ENCODE assay signal across 34 cellular contexts in the genomic region with DNA sequence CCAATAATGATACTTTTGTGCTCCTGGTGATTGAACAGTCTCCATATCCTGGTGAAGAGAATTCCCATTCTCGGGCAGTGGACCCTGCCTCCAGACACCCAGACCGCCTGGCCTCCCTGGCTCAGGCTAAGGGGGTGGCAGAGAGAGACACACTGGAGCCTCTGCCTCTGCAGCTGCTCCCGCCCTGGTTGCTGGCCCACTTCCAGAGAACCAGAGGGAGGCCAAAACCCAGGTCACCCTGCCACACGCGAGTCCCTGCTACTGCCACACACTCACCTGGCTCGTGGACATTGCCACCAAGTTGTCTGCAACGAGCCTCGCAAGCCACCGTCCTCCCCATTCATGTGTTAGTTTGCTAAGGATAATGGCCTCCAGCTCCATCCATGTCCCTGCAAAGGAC.
"Had no signal": no experiment of that assay in that cellular context is flagged by ENCODE, and none has a peak within 500 bp of the region (broad histone marks: within the 10 kb centered on the region; RNA-seq: fewer than 3 reads in every experiment).

No MANE protein-coding gene starts in this region.

- H3K9me3 ChIP-seq: ascending aorta, breast epithelium, esophagus squamous epithelium, gastroesophageal sphincter had no signal

- ATAC-seq: activated CD4-positive, alpha-beta T cell treated with anti-CD3 and anti-CD28 coated beads for 36 hours; activated CD8-positive, alpha-beta memory T cell treated with anti-CD3 and anti-CD28 coated beads, Interleukin-2, amount 10 ng/mL, durations not matched to agents 7 days and 5 days; activated CD8-positive, alpha-beta T cell treated with anti-CD3 and anti-CD28 coated beads, Interleukin-2, amount 10 ng/mL, durations not matched to agents 7 days and 5 days; activated naive CD4-positive, alpha-beta T cell treated with anti-CD3 and anti-CD28 coated beads, Interleukin-2, amount 50 U/mL, for 72 hours; activated T-cell treated with anti-CD3 and anti-CD28 coated beads, Interleukin-2, amount 50 U/mL, for 72 hours; effector memory CD8-positive, alpha-beta T cell; gastroesophageal sphincter; T-helper 17 cell had no signal

- DNase-seq: activated CD4-positive, alpha-beta memory T cell treated with anti-CD3 and anti-CD28 coated beads for 36 hours; activated CD4-positive, alpha-beta T cell treated with anti-CD3 and anti-CD28 coated beads for 36 hours; activated CD4-positive, alpha-beta T cell treated with anti-CD3 and anti-CD28 coated beads, Interleukin-2, amount 10 ng/mL, durations not matched to agents 24 days and 14 days; activated CD4-positive, CD25-positive, alpha-beta regulatory T cell; activated CD4-positive, CD25-positive, alpha-beta regulatory T cell treated with anti-CD3 and anti-CD28 coated beads, Interleukin-2, amount 50 U/mL, for 72 hours; activated CD8-positive, alpha-beta memory T cell treated with anti-CD3 and anti-CD28 coated beads, Interleukin-2, amount 10 ng/mL, durations not matched to agents 7 days and 5 days; activated CD8-positive, alpha-beta memory T cell treated with anti-CD3 and anti-CD28 coated beads, Interleukin-2, amount 50 U/mL, for 4 hours; activated CD8-positive, alpha-beta T cell treated with anti-CD3 and anti-CD28 coated beads, Interleukin-2, amount 10 ng/mL, durations not matched to agents 7 days and 5 days; activated gamma-delta T cell; activated naive CD4-positive, alpha-beta T cell; activated naive CD4-positive, alpha-beta T cell treated with anti-CD3 and anti-CD28 coated beads, Interleukin-2, amount 10 ng/mL, durations not matched to agents 7 days and 5 days; activated naive CD8-positive, alpha-beta T cell treated with anti-CD3 and anti-CD28 coated beads, Interleukin-2, amount 10 ng/mL, durations not matched to agents 7 days and 5 days; activated T-cell treated with anti-CD3 and anti-CD28 coated beads, Interleukin-2, amount 50 U/mL, for 1 hour; activated T-cell treated with anti-CD3 and anti-CD28 coated beads, Interleukin-2, amount 50 U/mL, for 72 hours; central memory CD4-positive, alpha-beta T cell; cerebellar nuclear complex; dermis blood vessel endothelial cell; effector CD4-positive, alpha-beta T cell; effector memory CD8-positive, alpha-beta T cell; esophagus squamous epithelium; foreskin melanocyte; head of caudate nucleus; T-helper 1 cell; T-helper 17 cell; T1000 had no signal

- H3K4me3 Mint-ChIP-seq: activated CD4-positive, alpha-beta memory T cell treated with anti-CD3 and anti-CD28 coated beads for 36 hours; activated CD4-positive, alpha-beta T cell treated with anti-CD3 and anti-CD28 coated beads for 36 hours; activated CD4-positive, alpha-beta T cell treated with anti-CD3 and anti-CD28 coated beads, Interleukin-2, amount 10 ng/mL, durations not matched to agents 24 days and 14 days; activated CD8-positive, alpha-beta memory T cell treated with anti-CD3 and anti-CD28 coated beads, Interleukin-2, amount 10 ng/mL, durations not matched to agents 7 days and 5 days; activated CD8-positive, alpha-beta T cell treated with anti-CD3 and anti-CD28 coated beads, Interleukin-2, amount 10 ng/mL, durations not matched to agents 7 days and 5 days; activated naive CD4-positive, alpha-beta T cell treated with anti-CD3 and anti-CD28 coated beads, Interleukin-2, amount 10 ng/mL, durations not matched to agents 7 days and 5 days; activated naive CD8-positive, alpha-beta T cell treated with anti-CD3 and anti-CD28 coated beads, Interleukin-2, amount 10 ng/mL, durations not matched to agents 7 days and 5 days; activated T-cell treated with anti-CD3 and anti-CD28 coated beads, Interleukin-2, amount 50 U/mL, for 72 hours; brain; effector memory CD8-positive, alpha-beta T cell; T-helper 17 cell; T-helper 2 cell treated with Interferon-gamma antibody and Interleukin-4, amounts not matched to agents 5 μg/mL and 100 μg/mL, for 36 hours had no signal

- H3K27me3 ChIP-seq: ascending aorta, breast epithelium, cardiac muscle cell, esophagus squamous epithelium, gastroesophageal sphincter had no signal

- H3K27me3 Mint-ChIP-seq: activated CD4-positive, alpha-beta memory T cell treated with anti-CD3 and anti-CD28 coated beads for 36 hours; activated CD4-positive, alpha-beta T cell treated with anti-CD3 and anti-CD28 coated beads for 36 hours; activated CD4-positive, alpha-beta T cell treated with anti-CD3 and anti-CD28 coated beads, Interleukin-2, amount 10 ng/mL, durations not matched to agents 24 days and 14 days; activated CD8-positive, alpha-beta memory T cell treated with anti-CD3 and anti-CD28 coated beads, Interleukin-2, amount 10 ng/mL, durations not matched to agents 7 days and 5 days; activated naive CD4-positive, alpha-beta T cell treated with anti-CD3 and anti-CD28 coated beads, Interleukin-2, amount 10 ng/mL, durations not matched to agents 7 days and 5 days; activated naive CD8-positive, alpha-beta T cell treated with anti-CD3 and anti-CD28 coated beads, Interleukin-2, amount 10 ng/mL, durations not matched to agents 7 days and 5 days; effector memory CD8-positive, alpha-beta T cell; T-helper 17 cell had no signal

- H3K27ac ChIP-seq: ascending aorta, breast epithelium, cardiac muscle cell, coronary artery, epithelial cell of prostate, esophagus squamous epithelium, gastroesophageal sphincter had no signal

- H3K27ac Mint-ChIP-seq: activated CD4-positive, alpha-beta memory T cell treated with anti-CD3 and anti-CD28 coated beads for 36 hours; activated CD4-positive, alpha-beta T cell treated with anti-CD3 and anti-CD28 coated beads for 36 hours; activated CD4-positive, alpha-beta T cell treated with anti-CD3 and anti-CD28 coated beads, Interleukin-2, amount 10 ng/mL, durations not matched to agents 24 days and 14 days; activated CD8-positive, alpha-beta memory T cell treated with anti-CD3 and anti-CD28 coated beads, Interleukin-2, amount 10 ng/mL, durations not matched to agents 7 days and 5 days; activated CD8-positive, alpha-beta T cell treated with anti-CD3 and anti-CD28 coated beads, Interleukin-2, amount 10 ng/mL, durations not matched to agents 7 days and 5 days; activated naive CD4-positive, alpha-beta T cell treated with anti-CD3 and anti-CD28 coated beads, Interleukin-2, amount 10 ng/mL, durations not matched to agents 7 days and 5 days; activated naive CD4-positive, alpha-beta T cell treated with anti-CD3 and anti-CD28 coated beads, Interleukin-2, amount 50 U/mL, for 72 hours; activated naive CD8-positive, alpha-beta T cell treated with anti-CD3 and anti-CD28 coated beads, Interleukin-2, amount 10 ng/mL, durations not matched to agents 7 days and 5 days; activated T-cell treated with anti-CD3 and anti-CD28 coated beads, Interleukin-2, amount 50 U/mL, for 72 hours; brain; effector memory CD8-positive, alpha-beta T cell; T-helper 17 cell; T-helper 2 cell treated with Interferon-gamma antibody and Interleukin-4, amounts not matched to agents 5 μg/mL and 100 μg/mL, for 36 hours had no signal

- H3K4me1 Mint-ChIP-seq: activated CD4-positive, alpha-beta T cell treated with anti-CD3 and anti-CD28 coated beads for 36 hours; activated CD4-positive, alpha-beta T cell treated with anti-CD3 and anti-CD28 coated beads, Interleukin-2, amount 10 ng/mL, durations not matched to agents 24 days and 14 days; activated CD8-positive, alpha-beta memory T cell treated with anti-CD3 and anti-CD28 coated beads, Interleukin-2, amount 10 ng/mL, durations not matched to agents 7 days and 5 days; activated naive CD4-positive, alpha-beta T cell treated with anti-CD3 and anti-CD28 coated beads, Interleukin-2, amount 10 ng/mL, durations not matched to agents 7 days and 5 days; activated naive CD8-positive, alpha-beta T cell treated with anti-CD3 and anti-CD28 coated beads, Interleukin-2, amount 10 ng/mL, durations not matched to agents 7 days and 5 days; T-helper 17 cell had no signal

- H3K36me3 Mint-ChIP-seq: activated CD4-positive, alpha-beta memory T cell treated with anti-CD3 and anti-CD28 coated beads for 36 hours; activated CD8-positive, alpha-beta memory T cell treated with anti-CD3 and anti-CD28 coated beads, Interleukin-2, amount 10 ng/mL, durations not matched to agents 7 days and 5 days; activated naive CD4-positive, alpha-beta T cell treated with anti-CD3 and anti-CD28 coated beads, Interleukin-2, amount 10 ng/mL, durations not matched to agents 7 days and 5 days; activated naive CD4-positive, alpha-beta T cell treated with anti-CD3 and anti-CD28 coated beads, Interleukin-2, amount 50 U/mL, for 72 hours; activated naive CD8-positive, alpha-beta T cell treated with anti-CD3 and anti-CD28 coated beads, Interleukin-2, amount 10 ng/mL, durations not matched to agents 7 days and 5 days; brain had no signal

- H3K4me1 ChIP-seq: breast epithelium, esophagus squamous epithelium had no signal

- H3K9me3 Mint-ChIP-seq: activated CD4-positive, alpha-beta memory T cell treated with anti-CD3 and anti-CD28 coated beads for 36 hours; activated naive CD4-positive, alpha-beta T cell treated with anti-CD3 and anti-CD28 coated beads, Interleukin-2, amount 10 ng/mL, durations not matched to agents 7 days and 5 days; T-helper 2 cell treated with Interferon-gamma antibody and Interleukin-4, amounts not matched to agents 5 μg/mL and 100 μg/mL, for 36 hours had no signal

- H3K4me3 ChIP-seq: ascending aorta, breast epithelium, cardiac muscle cell, coronary artery, esophagus squamous epithelium, gastroesophageal sphincter had no signal

- H3K36me3 ChIP-seq: ascending aorta, breast epithelium, cardiac muscle cell, esophagus squamous epithelium, gastroesophageal sphincter had no signal
